ENCODE assay signal across 17 cellular contexts in the genomic region with DNA sequence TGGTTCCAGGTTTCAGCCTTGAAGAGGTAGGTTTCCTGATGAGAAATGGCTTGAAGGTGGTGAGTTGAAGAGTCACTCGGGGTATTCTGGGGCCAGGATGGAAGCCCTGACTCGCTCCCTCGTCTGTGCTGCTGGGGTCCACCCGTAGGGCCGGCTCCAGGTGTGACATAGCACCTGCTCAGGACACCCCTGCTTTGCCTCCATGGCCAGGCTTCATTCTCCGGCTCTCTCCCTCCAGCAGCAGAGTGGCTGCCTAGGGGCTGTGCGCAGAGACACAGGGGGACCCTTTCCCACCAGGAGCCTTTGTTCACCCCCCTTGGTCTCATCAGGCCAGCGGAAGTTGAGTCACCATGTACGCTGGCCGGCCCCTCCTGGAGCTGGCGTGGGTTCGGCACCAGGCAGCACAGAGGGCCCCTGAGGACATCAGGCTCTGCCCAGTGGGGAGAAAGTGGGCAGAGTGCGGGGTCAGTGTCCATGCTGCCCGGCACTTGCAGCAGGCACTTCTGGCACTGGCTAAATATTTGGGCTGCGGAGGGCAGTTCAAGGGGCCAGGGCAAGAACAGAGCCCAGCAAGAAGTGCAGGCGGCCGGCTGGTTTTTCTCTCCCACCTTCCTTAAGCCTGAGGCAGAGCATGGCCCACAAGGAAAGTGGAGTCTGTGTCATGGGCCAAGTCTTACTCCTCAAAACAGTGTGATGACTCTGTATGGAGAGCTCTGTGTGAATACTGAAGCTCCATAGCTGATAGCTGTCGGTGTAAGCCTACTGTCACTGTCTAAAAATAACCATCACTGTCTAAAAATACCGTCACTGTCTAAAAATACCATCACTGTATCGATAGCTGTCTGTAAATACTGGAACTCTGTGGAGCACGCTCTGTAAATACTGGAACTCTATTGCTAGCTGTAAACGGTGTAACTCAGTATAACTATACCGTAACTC. TPM values are rescaled to one million over a fixed set of nuclear protein-coding genes. Genes with fewer than 3 reads are reported as not detected.
DNase-seq lines count a peak whose midpoint lies in the region; ATAC-seq and TF ChIP-seq lines count a peak whose summit lies in the region.
"Had no signal": no experiment of that assay in that cellular context is flagged by ENCODE, and none has a peak within 500 bp of the region (broad histone marks: within the 10 kb centered on the region; RNA-seq: fewer than 3 reads in every experiment).

No MANE protein-coding gene starts in this region.

- H3K36me3 Mint-ChIP-seq in CD4-positive, alpha-beta T cell (ENCODE audit: low read depth): peaks cover 25% of the 10 kb centered on the region
- peaks cover 16% of the 10 kb centered on the region for H3K36me3 Mint-ChIP-seq in neural crest cell (ENCODE audit: low read depth)

- H3K4me1 ChIP-seq in heart right ventricle (peaks cover 9 to 45% (median 32%) of the 10 kb centered on the region in 9 donors), mammary epithelial cell (ENCODE audit: insufficient read depth, low read length) (peaks cover 16% of the 10 kb centered on the region), SK-N-SH (ENCODE audit: control insufficient read depth in 1 of 2, insufficient read depth in 2 of 2, low read depth in 1 of 2, low read length in 1 of 2) (peaks cover 3 to 19% of the 10 kb centered on the region in 2 experiments; a peak in 3 of 4 replicates)

- WGBS in heart right ventricle, 2 donors: 59 to 69% methylated on average over 23 of the region's 23 CpGs
- WGBS in mammary epithelial cell (ENCODE audit: low coverage, missing lambda C conversion rate): 92% methylated on average over 21 of the region's 23 CpGs
- 92% methylated on average over 22 of the region's 23 CpGs for WGBS in SK-N-SH (ENCODE audit: low lambda C conversion rate)

- no TSS peak for BruUV-seq in mammary epithelial cell (replicated peaks; lab: Mats Ljungman, UMichigan)

- H3K4me3 Mint-ChIP-seq in CD4-positive, alpha-beta T cell: peak overlapping the region; percentile 79
- H3K4me3 Mint-ChIP-seq in neural crest cell: peak overlapping the region; percentile 58
- H3K4me3 Mint-ChIP-seq: WTC11 had no signal

- dilution Hi-C loops in mammary epithelial cell (cut with HindIII; ENCODE audit: low sequenced_read_pairs): loop anchor here (5.0 kb wide), 1 partner anchor 87 kb away; no protein-coding TSS in a partner anchor

- peaks cover 21% of the 10 kb centered on the region for H3K4me1 Mint-ChIP-seq in CD4-positive, alpha-beta T cell (ENCODE audit: low read depth)
- H3K4me1 Mint-ChIP-seq in neural crest cell: peaks cover 17% of the 10 kb centered on the region

- H4K20me1 ChIP-seq in mammary epithelial cell (ENCODE audit: insufficient read depth, low read length) (no peaks in the 10 kb centered on the region), SK-N-SH (ENCODE audit: insufficient read depth) (no peaks in the 10 kb centered on the region)

- TF ChIP-seq RAD21 in SK-N-SH (IDR thresholded peaks at IDR 0.05; ENCODE audit: low read length): no peak

- no peak overlapping the region for H3K27ac ChIP-seq in CD4-positive, alpha-beta T cell (ENCODE audit: low read depth, low read length)
- H3K27ac ChIP-seq in angular gyrus (ENCODE audit: low read depth, low read length) (peak overlapping the region; percentile 46), heart right ventricle (peak overlapping the region; percentile 58 to 94 (median 88)), mammary epithelial cell (ENCODE audit: insufficient read depth, low read depth, low read length) (no peak overlapping the region), SK-N-SH (ENCODE audit: low read depth in 2 of 2, low read length in 1 of 2) (no peak overlapping the region)

- in situ Hi-C loops in mammary epithelial cell (cut with MboI; ENCODE audit: low sequenced_read_pairs in 2 of 2): no loop called here

- H3K9ac ChIP-seq in mammary epithelial cell (ENCODE audit: insufficient read depth, low read length) (no peak overlapping the region), SK-N-SH (no peak overlapping the region)

- no peaks in the 10 kb centered on the region for H3K27me3 ChIP-seq in CD4-positive, alpha-beta T cell (ENCODE audit: control insufficient read depth, insufficient read depth, low read length)
- H3K27me3 ChIP-seq in heart right ventricle: no peaks in the 10 kb centered on the region
- no peaks in the 10 kb centered on the region for H3K27me3 ChIP-seq in mammary epithelial cell (ENCODE audit: insufficient read depth, low read length)
- no peaks in the 10 kb centered on the region for H3K27me3 ChIP-seq in SK-N-SH (ENCODE audit: insufficient read depth)

- no peaks in the 10 kb centered on the region for H3K9me2 ChIP-seq in SK-N-SH

- intact Hi-C loops in CD4-positive, alpha-beta T cell (cut with DNase I, micrococcal nuclease): loop anchor here in 1 of 2 experiments (5.0 kb wide), 1 partner anchor 398 kb away; no protein-coding TSS in a partner anchor
- intact Hi-C loops in heart right ventricle (cut with DNase I) (loop anchor here in 7 of 10 donors (2.0 to 10.0 kb wide), 10 partner anchors 42 to 408 kb away; partner anchors contain the start of gene PDGFA (in 3 of the 7)), mammary epithelial cell (cut with micrococcal nuclease) (loop anchor here (5.0 kb wide), 1 partner anchor 398 kb away; no protein-coding TSS in a partner anchor)

- no peak overlapping the region for H3K27ac Mint-ChIP-seq in CD4-positive, alpha-beta T cell
- no peak overlapping the region for H3K27ac Mint-ChIP-seq in neural crest cell (ENCODE audit: unreplicated experiment)
- H3K27ac Mint-ChIP-seq: activated naive CD8-positive, alpha-beta T cell; WTC11 had no signal

- ATAC-seq in CD4-positive, alpha-beta T cell (ENCODE audit: poor library complexity): no peak
- peak; percentile 53 to 87 (median 79) for ATAC-seq in heart right ventricle
- ATAC-seq: naive thymus-derived CD4-positive, alpha-beta T cell; WTC11 had no signal

- TF ChIP-seq EP300 in SK-N-SH (IDR thresholded peaks at IDR 0.05; ENCODE audit: borderline replicate concordance in 1 of 2, low read depth in 1 of 2, low read length in 1 of 2): no peak

- peaks cover 87% of the 10 kb centered on the region for H3K79me2 ChIP-seq in mammary epithelial cell (ENCODE audit: insufficient read depth, low read length)
- peaks cover 86% of the 10 kb centered on the region for H3K79me2 ChIP-seq in SK-N-SH (ENCODE audit: insufficient read depth)

- no peak overlapping the region for H2AFZ ChIP-seq in mammary epithelial cell (ENCODE audit: low read depth, low read length)
- no peak overlapping the region for H2AFZ ChIP-seq in SK-N-SH (ENCODE audit: low read depth)

- H3K9me3 Mint-ChIP-seq in CD4-positive, alpha-beta T cell: no peaks in the 10 kb centered on the region
- H3K9me3 Mint-ChIP-seq in neural crest cell: peaks cover 2% of the 10 kb centered on the region

- H3K9me3 ChIP-seq in CD4-positive, alpha-beta T cell (ENCODE audit: control insufficient read depth, low read length): peaks cover 10% of the 10 kb centered on the region
- H3K9me3 ChIP-seq in heart right ventricle (peaks cover 0 to 15% (median 10%) of the 10 kb centered on the region in 11 donors), mammary epithelial cell (replicated peaks; ENCODE audit: insufficient read depth, low read length) (peaks cover 22% of the 10 kb centered on the region), SK-N-SH (peaks cover 10% of the 10 kb centered on the region; the same call in 1 of the 2 replicates)

- DNase-seq in CD4-positive, alpha-beta T cell: no peak
- DNase-seq in heart right ventricle: no peak
- no peak for DNase-seq in neural crest cell (ENCODE audit: low read depth, low spot score)
- no peak for DNase-seq in NCI-H748 treated with DMSO at 0.1 percent for 48 hours (lab: John Stamatoyannopoulos, UW)
- DNase-seq in mammary epithelial cell: no peak
- no peak for DNase-seq in epidermal melanocyte (ENCODE audit: insufficient read length, low spot score)
- no peak for DNase-seq in SK-N-SH
- DNase-seq: GDM1, kidney glomerular epithelial cell, NCI-H187 treated with DMSO at 0.1 percent for 48 hours, NCI-H526 treated with DMSO at 0.1 percent for 48 hours, retina, trophoblast cell had no signal

- peak overlapping the region in 1 of 10 donors; percentile 15 for H3K4me3 ChIP-seq in heart right ventricle
- H3K4me3 ChIP-seq in mammary epithelial cell (replicated peaks in 1 of 3; ENCODE audit: insufficient read depth in 1 of 3, low read depth in 2 of 3, low read length in 3 of 3): no peak overlapping the region
- no peak overlapping the region for H3K4me3 ChIP-seq in SK-N-SH (ENCODE audit: low read depth in 2 of 2, low read length in 1 of 2)

- CTCF ChIA-PET in CD4-positive, alpha-beta T cell (lab: Charles Lee): no interaction called here
- CTCF ChIA-PET in mammary epithelial cell (lab: Charles Lee; ENCODE audit: low non-redundant PET) (no interaction called here), SK-N-SH (lab: Yijun Ruan, JAX) (interaction anchor here (1.0 to 1.4 kb wide), 3 partner anchors 399 to 409 kb away, joined by 3 to 6 read pairs (median 4); no protein-coding TSS in a partner anchor)

- no peak for TF ChIP-seq CTCF in CD4-positive, alpha-beta T cell (IDR thresholded peaks at IDR 0.05)
- TF ChIP-seq CTCF in heart right ventricle (IDR thresholded peaks at IDR 0.05): no peak
- TF ChIP-seq CTCF in neural crest cell (conservative IDR thresholded peaks at IDR 0.05): no peak
- no peak for TF ChIP-seq CTCF in mammary epithelial cell (conservative IDR thresholded peaks at IDR 0.05 in 1 of 2, IDR thresholded peaks at IDR 0.05 in 1 of 2; ENCODE audit: extremely low read depth in 1 of 2, insufficient read depth in 1 of 2, low read depth in 1 of 2, low read length in 2 of 2)
- no peak for TF ChIP-seq CTCF in SK-N-SH (IDR thresholded peaks at IDR 0.05)

- peaks cover 2% of the 10 kb centered on the region for H3F3A ChIP-seq in SK-N-SH (replicated peaks; ENCODE audit: insufficient read depth)

- no peak overlapping the region for H3K4me2 ChIP-seq in mammary epithelial cell (ENCODE audit: insufficient read depth, low read depth, low read length)
- no peak overlapping the region for H3K4me2 ChIP-seq in SK-N-SH

- POLR2A ChIA-PET in CD4-positive, alpha-beta T cell (lab: Charles Lee): no interaction called here
- POLR2A ChIA-PET in SK-N-SH (lab: Yijun Ruan, JAX): interaction anchor here (0.7 to 2.5 kb wide), 3 partner anchors 11 to 37 kb away, joined by 3 to 12 read pairs (median 3); no protein-coding TSS in a partner anchor

- H3K27me3 Mint-ChIP-seq in CD4-positive, alpha-beta T cell: no peaks in the 10 kb centered on the region
- no peaks in the 10 kb centered on the region for H3K27me3 Mint-ChIP-seq in neural crest cell (ENCODE audit: low read depth)
- H3K27me3 Mint-ChIP-seq: activated naive CD8-positive, alpha-beta T cell; naive thymus-derived CD4-positive, alpha-beta T cell had no signal

- H3K36me3 ChIP-seq in heart right ventricle: peaks cover 0 to 44% (median 4%) of the 10 kb centered on the region in 9 donors
- peaks cover 7% of the 10 kb centered on the region for H3K36me3 ChIP-seq in mammary epithelial cell (ENCODE audit: insufficient read depth, low read length)
- H3K36me3 ChIP-seq in SK-N-SH (replicated peaks in 1 of 2; ENCODE audit: control insufficient read depth in 1 of 2, insufficient read depth in 2 of 2, low read length in 1 of 2): peaks cover 31 to 42% of the 10 kb centered on the region in 2 experiments

RNA-seq across cellular contexts. Expression of gene PRKAR1B, which starts 3.7 kb away (rescaled TPM):
- 10 to 100 TPM; 18.8 to 19.5 TPM for total RNA-seq in CD4-positive, alpha-beta T cell
- total RNA-seq in heart right ventricle: 10 to 100 TPM; 14.5 to 24.5 (median 21.2) TPM
- 10 to 100 TPM in 1 of 2 donors, 1 to 10 TPM in 1; 5.0 to 15.7 TPM for polyA plus RNA-seq in heart right ventricle
- 8.1 and 9.5 TPM in 2 replicates for total RNA-seq in neural crest cell
- total RNA-seq in mammary epithelial cell: 10 to 100 TPM; 24.3 to 34.5 TPM
- polyA plus RNA-seq in mammary epithelial cell: 31.9 TPM
- 39.9 TPM for polyA minus RNA-seq in mammary epithelial cell
- 50.5 and 63.7 TPM in 2 replicates for polyA plus RNA-seq in SK-N-SH (2012; rRNA removed)
- 43.8 and 69.6 TPM in 2 replicates for polyA plus RNA-seq in SK-N-SH (2012; cell fraction: cytosol; rRNA removed)
- polyA plus RNA-seq in SK-N-SH (2012; cell fraction: nucleus; rRNA removed): 55.8 and 70.9 TPM in 2 replicates

RNA-seq across cellular contexts. Expression of gene DNAAF5, which starts 4.3 kb away (rescaled TPM):
- total RNA-seq in CD4-positive, alpha-beta T cell: 1 to 10 TPM; 4.8 to 6.1 TPM
- total RNA-seq in heart right ventricle: 10 to 100 TPM; 18.0 to 30.0 (median 25.3) TPM
- polyA plus RNA-seq in heart right ventricle: 10 to 100 TPM; 10.4 to 12.8 TPM
- 54.2 and 55.3 TPM in 2 replicates for total RNA-seq in neural crest cell
- 10 to 100 TPM; 27.8 to 34.0 TPM for total RNA-seq in mammary epithelial cell
- 52.4 TPM for polyA plus RNA-seq in mammary epithelial cell
- 64.4 TPM for polyA minus RNA-seq in mammary epithelial cell
- polyA plus RNA-seq in SK-N-SH (2012; rRNA removed): 51.8 and 58.5 TPM in 2 replicates
- polyA plus RNA-seq in SK-N-SH (2012; cell fraction: cytosol; rRNA removed): 29.0 and 41.8 TPM in 2 replicates
- 74.3 and 79.4 TPM in 2 replicates for polyA plus RNA-seq in SK-N-SH (2012; cell fraction: nucleus; rRNA removed)

Comparison
In these comparisons a context has a peak if more than half of its experiments do, and no peak if none do; other contexts are left out.
1. H3K27ac ChIP-seq: peak in angular gyrus (single experiment) and heart right ventricle (10 of 10); none in CD4-positive, alpha-beta T cell (single experiment), mammary epithelial cell (single experiment) and SK-N-SH (0 of 2).